Comparison of ENCODE assay signal across 9 cellular contexts in the genomic region with DNA sequence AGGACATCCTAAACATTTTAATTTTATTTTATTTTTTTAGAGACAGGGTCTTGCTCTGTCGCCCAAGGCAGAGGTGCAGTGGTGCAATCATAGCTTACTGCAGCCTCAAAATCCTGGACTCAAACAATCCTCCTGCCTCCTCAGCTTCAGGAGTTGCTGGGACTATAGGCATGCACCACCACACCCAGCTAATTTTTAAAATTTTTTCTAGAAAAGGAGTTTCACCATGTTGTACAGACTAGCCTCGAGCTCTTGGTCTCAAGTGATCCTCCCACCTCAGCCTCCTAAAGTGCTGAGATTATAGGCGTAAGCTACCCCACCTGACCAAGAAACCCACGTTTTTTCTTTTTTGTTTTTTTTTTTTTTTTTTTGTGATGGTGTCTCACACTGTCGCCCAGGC.
"Had no signal": no experiment of that assay in that cellular context is flagged by ENCODE, and none has a peak within 500 bp of the region (broad histone marks: within the 10 kb centered on the region; RNA-seq: fewer than 3 reads in every experiment).

No MANE protein-coding gene starts in this region.

- FAIRE-seq: HepG2 had no signal

- DNase-seq: GM23248, GOT3, H7, HFFc6 had no signal

- ATAC-seq: HCT116, HepG2 had no signal

- H3K4me3 Mint-ChIP-seq: HFFc6, IgD-negative memory B cell had no signal

- H3K4me1 ChIP-seq: HAP-1 had no signal

- H2AFZ ChIP-seq: GM23248 had no signal

- H3K9me3 ChIP-seq: HAP-1 had no signal

- H3K27ac ChIP-seq: GM23248, HL-60 had no signal

- H3K4me3 ChIP-seq: GM23248, HAP-1 had no signal

- H3K9ac ChIP-seq: GM23248 had no signal

- H3K36me3 ChIP-seq: HAP-1 had no signal

- H3K36me3 Mint-ChIP-seq: IgD-negative memory B cell had no signal

- H3K27ac Mint-ChIP-seq: HFFc6, IgD-negative memory B cell had no signal
